Comparison of ENCODE assay signal across 28 cellular contexts in genomic region chr19:15937771-15938170, GRCh38. TPM values are rescaled to one million over a fixed set of nuclear protein-coding genes. Genes with fewer than 3 reads are reported as not detected.
"Had no signal": no experiment of that assay in that cellular context is flagged by ENCODE, and none has a peak within 500 bp of the region (broad histone marks: within the 10 kb centered on the region; RNA-seq: fewer than 3 reads in every experiment).

No MANE protein-coding gene starts in this region.

- H3K9me3 ChIP-seq: esophagus squamous epithelium, gastrocnemius medialis, lower lobe of right lung had no signal

- DNase-seq: dermis blood vessel endothelial cell; dorsolateral prefrontal cortex; effector CD4-positive, alpha-beta T cell; effector memory CD4-positive, alpha-beta T cell; esophagus squamous epithelium; foreskin fibroblast; foreskin melanocyte; gastrocnemius medialis; glutamatergic neuron; head of caudate nucleus; heart right ventricle; hippocampal formation; left cardiac atrium; left lung; left ventricle myocardium superior; lower lobe of right lung; mammary epithelial cell; mesendoderm; midbrain; naive thymus-derived CD4-positive, alpha-beta T cell had no signal

- H3K36me3 ChIP-seq: esophagus squamous epithelium, gastrocnemius medialis, heart right ventricle, left lung, lower lobe of right lung had no signal

- H3K4me1 ChIP-seq: gastrocnemius medialis, left lung had no signal

- H3K27ac ChIP-seq: coronary artery, dorsolateral prefrontal cortex, esophagus squamous epithelium, gastrocnemius medialis, heart right ventricle, left lung, lower lobe of right lung had no signal

- H3K4me3 ChIP-seq: coronary artery, dorsolateral prefrontal cortex, esophagus squamous epithelium, gastrocnemius medialis, heart right ventricle, left lung, lower lobe of right lung had no signal

RNA-seq across cellular contexts. Expression of gene CYP4F11, which starts 3.4 kb away (rescaled TPM):
- total RNA-seq: dermis blood vessel endothelial cell; endothelial cell of umbilical vein; epithelial cell of proximal tubule; glomerular endothelial cell; mononuclear cell; naive thymus-derived CD4-positive, alpha-beta T cell had no signal

RNA-seq across cellular contexts. Expression of gene OR10H4, which starts 11.0 kb away (rescaled TPM):
- total RNA-seq: dermis blood vessel endothelial cell; dorsolateral prefrontal cortex; endothelial cell of umbilical vein; epithelial cell of proximal tubule; esophagus squamous epithelium; gastrocnemius medialis; glomerular endothelial cell; heart right ventricle; kidney epithelial cell; left cardiac atrium; left lung; left ventricle myocardium superior; lower leg skin; lower lobe of right lung; mammary epithelial cell; mononuclear cell; mucosa of gallbladder; naive thymus-derived CD4-positive, alpha-beta T cell had no signal

RNA-seq across cellular contexts. Expression of gene CYP4F2, which starts 39.9 kb away (rescaled TPM):
- total RNA-seq: dermis blood vessel endothelial cell, endothelial cell of umbilical vein, epithelial cell of proximal tubule, glomerular endothelial cell, heart right ventricle, kidney epithelial cell, left cardiac atrium, left lung, left ventricle myocardium superior, lower lobe of right lung, mononuclear cell had no signal
